In genomic region chr1:154628122-154628405, GRCh38 we compare ENCODE assay signal across 8 cellular contexts. TPM values are rescaled to one million over a fixed set of nuclear protein-coding genes. Genes with fewer than 3 reads are reported as not detected.
DNase-seq lines count a peak whose midpoint lies in the region; ATAC-seq, FAIRE-seq and TF ChIP-seq lines count a peak whose summit lies in the region.

No MANE protein-coding gene starts in this region.

- H2BK15ac ChIP-seq in IMR-90 (ENCODE audit: low read depth, low read length), result peak overlapping the region; percentile 96

- no peak for TF ChIP-seq POLR2A in IMR-90 (IDR thresholded peaks at IDR 0.05; ENCODE audit: low read depth, low read length)

- H3K9me3 ChIP-seq in IMR-90 (ENCODE audit: control insufficient read depth, insufficient read depth, low read length), result no peaks in the 10 kb centered on the region
- no peaks in the 10 kb centered on the region for H3K9me3 ChIP-seq in mucosa of rectum (ENCODE audit: control insufficient read depth in 2 of 2, low read length in 2 of 2)

- H3K4me2 ChIP-seq in IMR-90 (ENCODE audit: low read depth, low read length), result peak overlapping the region; percentile 81

- H4K8ac ChIP-seq in IMR-90 (ENCODE audit: low read depth in 2 of 2, low read length in 2 of 2), result peak overlapping the region; percentile 92 to 100

- H3K56ac ChIP-seq in IMR-90 (ENCODE audit: extremely low read depth, insufficient read depth, low read length), result peak overlapping the region; percentile 88

- TF ChIP-seq RAD21 in IMR-90 (IDR thresholded peaks at IDR 0.05; ENCODE audit: low read length), result no peak

- DNase-seq in D721Med (ENCODE audit: insufficient read length, low spot score) (no peak), IMR-90 (no peak), choroid plexus epithelial cell (ENCODE audit: low read depth) (no peak), globus pallidus (ENCODE audit: low spot score) (no peak), NK-92 (lab: John Stamatoyannopoulos, UW; ENCODE audit: unreplicated experiment) (no peak), NCI-H146 treated with DMSO at 0.1 percent for 48 hours (lab: John Stamatoyannopoulos, UW; ENCODE audit: unreplicated experiment) (no peak)

- no TSS peak for BruUV-seq in IMR-90 (replicated peaks; lab: Mats Ljungman, UMichigan)

- H2AK9ac ChIP-seq in IMR-90 (replicated peaks; ENCODE audit: low read depth, low read length, poor library complexity), result peak overlapping the region; percentile 90

- ATAC-seq in IMR-90 (ENCODE audit: low read depth), result no peak
- ATAC-seq in HG03571 (IDR thresholded peaks at IDR 0.05; ENCODE audit: unreplicated experiment), result no peak

- peak overlapping the region; percentile 99 for H3K4ac ChIP-seq in IMR-90 (ENCODE audit: low read depth, low read length)

- CTCF ChIA-PET in IMR-90 (lab: Yijun Ruan, JAX), result no interaction called here

- peak overlapping the region; percentile 100 for H4K91ac ChIP-seq in IMR-90 (ENCODE audit: insufficient read depth, low read depth, low read length)

- H2AFZ ChIP-seq in IMR-90 (replicated peaks; ENCODE audit: low read length, poor library complexity), result peak overlapping the region; percentile 99

- H4K20me1 ChIP-seq in IMR-90 (ENCODE audit: insufficient read depth, low read length), result peaks cover 33% of the 10 kb centered on the region

- H3K4me3 ChIP-seq in IMR-90 (ENCODE audit: insufficient read depth, low read depth, low read length) (peak overlapping the region; percentile 83), choroid plexus epithelial cell (ENCODE audit: low read depth, low read length) (peak overlapping the region; percentile 95), mucosa of rectum (ENCODE audit: low read length in 2 of 2) (peak overlapping the region; percentile 89 to 94)

- peak overlapping the region; percentile 94 for H2BK120ac ChIP-seq in IMR-90 (ENCODE audit: low read depth, low read length)

- H2AK5ac ChIP-seq in IMR-90 (ENCODE audit: low read depth, low read length), result peak overlapping the region; percentile 57; the same call in 1 of the 2 replicates

- peak; percentile 48 for FAIRE-seq in D721Med (lab: Jason Lieb, UNC)

- peak overlapping the region; percentile 98 for H3K23ac ChIP-seq in IMR-90 (ENCODE audit: low read depth, low read length)

- intact Hi-C loops in IMR-90 (cut with micrococcal nuclease), result no loop called here

- dilution Hi-C loops in IMR-90 (cut with HindIII; ENCODE audit: low sequenced_read_pairs, unreplicated experiment), result no loop called here

- WGBS in IMR-90 (ENCODE audit: extremely low coverage in 2 of 2, insufficient read length in 1 of 2), 2 experiments, result no CpG with 5 or more reads among the region's 5 CpGs

- H2BK20ac ChIP-seq in IMR-90 (ENCODE audit: low read depth, low read length), result peak overlapping the region; percentile 86

- peak overlapping the region; percentile 97 for H2BK5ac ChIP-seq in IMR-90 (ENCODE audit: low read depth, low read length, poor library complexity, severe bottlenecking)

- H3K9ac ChIP-seq in IMR-90 (ENCODE audit: low read depth, low read length) (peak overlapping the region; percentile 67), mucosa of rectum (ENCODE audit: low read depth in 1 of 2, low read length in 2 of 2) (peak overlapping the region; percentile 72 to 80)

- H3K4me1 ChIP-seq in IMR-90 (ENCODE audit: control insufficient read depth, insufficient read depth, low read length), result peaks cover 9% of the 10 kb centered on the region
- H3K4me1 ChIP-seq in mucosa of rectum (ENCODE audit: control insufficient read depth in 2 of 2, insufficient read depth in 2 of 2, low read length in 2 of 2), result peaks cover 10 to 11% of the 10 kb centered on the region in 2 donors

- POLR2A ChIA-PET in IMR-90 (lab: Charles Lee; ENCODE audit: unreplicated experiment), result no interaction called here

- in situ Hi-C loops in IMR-90 (cut with MboI; ENCODE audit: low sequenced_read_pairs), result no loop called here

- H3K27ac ChIP-seq in IMR-90 (ENCODE audit: insufficient read depth, low read length) (peak overlapping the region; percentile 82), mucosa of rectum (ENCODE audit: low read depth in 2 of 2, low read length in 2 of 2) (peak overlapping the region; percentile 82 to 86)

- H3K14ac ChIP-seq in IMR-90 (replicated peaks; ENCODE audit: low read depth, low read length), result peak overlapping the region; percentile 99

- TF ChIP-seq CTCF in D721Med (IDR thresholded peaks at IDR 0.05; ENCODE audit: insufficient read depth, missing control alignments) (no peak), IMR-90 (conservative IDR thresholded peaks at IDR 0.05; ENCODE audit: low read depth, low read length) (no peak), choroid plexus epithelial cell (conservative IDR thresholded peaks at IDR 0.05; ENCODE audit: low read depth, low read length) (no peak)

- H3K27me3 ChIP-seq in IMR-90 (ENCODE audit: control insufficient read depth, insufficient read depth, low read length), result peaks cover 8% of the 10 kb centered on the region; the same call in 1 of the 2 replicates
- H3K27me3 ChIP-seq in mucosa of rectum (ENCODE audit: control insufficient read depth in 2 of 2, insufficient read depth in 2 of 2, low read length in 2 of 2), result no peaks in the 10 kb centered on the region

- peak overlapping the region; percentile 70 for H3K18ac ChIP-seq in IMR-90 (ENCODE audit: low read depth, low read length)

- H3K9me1 ChIP-seq in IMR-90 (ENCODE audit: insufficient read depth, low read length), result peaks cover 8% of the 10 kb centered on the region

- peaks cover 13 to 39% of the 10 kb centered on the region in 2 experiments; a peak in 3 of 4 replicates for H3K79me1 ChIP-seq in IMR-90 (ENCODE audit: low read depth in 1 of 2, low read length in 2 of 2)

- H4K5ac ChIP-seq in IMR-90 (ENCODE audit: low read depth, low read length), result peak overlapping the region; percentile 97

- no peaks in the 10 kb centered on the region for H3K36me3 ChIP-seq in IMR-90 (ENCODE audit: control insufficient read depth, insufficient read depth, low read length)
- no peaks in the 10 kb centered on the region for H3K36me3 ChIP-seq in mucosa of rectum (ENCODE audit: control insufficient read depth in 2 of 2, insufficient read depth in 2 of 2, low read length in 2 of 2)

TF ChIP-seq in IMR-90, 13 proteins besides CTCF, POLR2A, EP300 and RAD21:
- TF ChIP-seq USF2 (IDR thresholded peaks at IDR 0.05; ENCODE audit: low read depth, low read length) (no peak), RFX5 (IDR thresholded peaks at IDR 0.05; ENCODE audit: low read depth, low read length) (no peak), MAZ (IDR thresholded peaks at IDR 0.05; ENCODE audit: borderline replicate concordance, low read depth, low read length) (no peak), NFE2L2 (IDR thresholded peaks at IDR 0.05; ENCODE audit: low read depth, low read length) (no peak), MAFK (IDR thresholded peaks at IDR 0.05; ENCODE audit: low read depth, low read length) (no peak), FOS (IDR thresholded peaks at IDR 0.05; ENCODE audit: low read depth, low read length) (no peak), RCOR1 (IDR thresholded peaks at IDR 0.05; ENCODE audit: insufficient replicate concordance, low read length) (no peak), SMC3 (IDR thresholded peaks at IDR 0.05; ENCODE audit: low read depth, low read length) (no peak), CHD1 (IDR thresholded peaks at IDR 0.05; ENCODE audit: low read depth, low read length) (no peak), CEBPB (IDR thresholded peaks at IDR 0.05; ENCODE audit: low read depth, low read length) (no peak), MXI1 (IDR thresholded peaks at IDR 0.05; ENCODE audit: borderline replicate concordance, low read depth, low read length) (no peak), ELK1 (IDR thresholded peaks at IDR 0.05; ENCODE audit: borderline replicate concordance, low read depth, low read length) (no peak), BHLHE40 (IDR thresholded peaks at IDR 0.05; ENCODE audit: low read depth, low read length) (no peak)

RNA-seq across cellular contexts. Expression of gene ADAR, which starts 20.1 kb away (rescaled TPM):
- total RNA-seq in IMR-90 (2012; rRNA removed), result 101 and 131 TPM in 2 replicates
- 70.9 and 72.2 TPM in 2 replicates for polyA plus RNA-seq in IMR-90 (2012; rRNA removed)
- polyA plus RNA-seq in IMR-90 (2012; cell fraction: cytosol; rRNA removed), result 28.3 and 36.9 TPM in 2 replicates
- 83.2 and 150 TPM in 2 replicates for polyA plus RNA-seq in IMR-90 (2012; cell fraction: nucleus; rRNA removed; ENCODE audit: low replicate concordance)
